In the genomic region with DNA sequence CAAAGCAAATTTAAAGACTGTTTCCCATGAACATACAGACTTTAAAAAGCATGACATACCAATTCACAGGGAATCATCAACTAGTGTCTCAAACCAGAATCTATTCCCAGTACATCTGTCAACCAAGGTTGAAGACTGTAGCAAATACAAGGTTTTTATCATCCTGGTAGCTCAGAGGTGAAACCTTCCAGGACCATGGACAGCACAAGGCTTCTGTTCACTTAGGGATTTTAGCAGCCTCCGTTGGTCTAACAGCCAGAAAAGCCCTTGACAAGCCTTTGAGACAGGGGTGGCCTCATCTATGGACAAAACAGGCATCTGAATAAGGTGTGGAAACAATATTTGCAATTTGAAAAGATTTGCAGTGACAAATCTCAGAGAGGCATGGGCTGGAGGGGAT, we compare ENCODE assay signal across 15 cellular contexts.
DNase-seq lines count a peak whose midpoint lies in the region; ATAC-seq, FAIRE-seq and TF ChIP-seq lines count a peak whose summit lies in the region.
"Had no signal": no experiment of that assay in that cellular context is flagged by ENCODE, and none has a peak within 500 bp of the region (broad histone marks: within the 10 kb centered on the region; RNA-seq: fewer than 3 reads in every experiment).

No MANE protein-coding gene starts in this region.

- H3K4me3 ChIP-seq in RWPE2 (ENCODE audit: severe bottlenecking) (no peak overlapping the region), fibroblast of pulmonary artery (replicated peaks; ENCODE audit: low read depth, low read length) (no peak overlapping the region)
- H3K4me3 ChIP-seq: prostate gland had no signal

- DNase-seq in activated naive CD4-positive, alpha-beta T cell treated with anti-CD3 and anti-CD28 coated beads, Interleukin-2, amount 10 ng/mL, durations not matched to agents 7 days and 5 days, result peak; percentile 23
- DNase-seq in activated naive CD4-positive, alpha-beta T cell treated with Interleukin-2 at 50 U/mL for 16 hours, result no peak
- DNase-seq in RWPE2 (ENCODE audit: low spot score), result no peak
- DNase-seq in fibroblast of pulmonary artery (ENCODE audit: low read depth), result peak; percentile 25
- DNase-seq in urothelium cell line (ENCODE audit: low spot score), result peak; percentile 16
- no peak for DNase-seq in NCI-H1092 treated with DMSO at 0.1 percent for 48 hours (lab: John Stamatoyannopoulos, UW)
- DNase-seq in NCI-H446 treated with DMSO at 0.1 percent for 48 hours (lab: John Stamatoyannopoulos, UW), result no peak
- DNase-seq: activated CD4-positive, alpha-beta T cell treated with anti-CD3 and anti-CD28 coated beads, Interleukin-2, amount 50 U/mL, for 4 hours; HFFc6; midbrain; NCI-H2081 treated with DMSO at 0.1 percent for 48 hours; stimulated activated CD8-positive, alpha-beta memory T cell treated with anti-CD3 and anti-CD28 coated beads, Interleukin-4, amount 100 ng/mL, for 48 hours had no signal

- ATAC-seq in RWPE2 (ENCODE audit: low read depth), result 0 out of 3 replicates have a peak, but pooled peaks have one; percentile 35
- ATAC-seq in HG02852 (IDR thresholded peaks at IDR 0.05; ENCODE audit: unreplicated experiment), result no peak

- no peaks in the 10 kb centered on the region for H3K9me3 Mint-ChIP-seq in activated naive CD4-positive, alpha-beta T cell treated with anti-CD3 and anti-CD28 coated beads, Interleukin-2, amount 10 ng/mL, durations not matched to agents 7 days and 5 days
- H3K9me3 Mint-ChIP-seq: type B pancreatic cell had no signal

- H3K4me1 ChIP-seq in RWPE2 (ENCODE audit: insufficient read depth, poor library complexity, severe bottlenecking), result peaks cover 11% of the 10 kb centered on the region
- H3K4me1 ChIP-seq: prostate gland had no signal

- H3K9me3 ChIP-seq in RWPE2 (ENCODE audit: severe bottlenecking), result no peaks in the 10 kb centered on the region
- H3K9me3 ChIP-seq: prostate gland had no signal

- no peak overlapping the region for H3K4me3 Mint-ChIP-seq in activated naive CD4-positive, alpha-beta T cell treated with anti-CD3 and anti-CD28 coated beads, Interleukin-2, amount 10 ng/mL, durations not matched to agents 7 days and 5 days
- H3K4me3 Mint-ChIP-seq: HFFc6, type B pancreatic cell had no signal

- H3K36me3 Mint-ChIP-seq in activated naive CD4-positive, alpha-beta T cell treated with anti-CD3 and anti-CD28 coated beads, Interleukin-2, amount 10 ng/mL, durations not matched to agents 7 days and 5 days, result no peaks in the 10 kb centered on the region
- H3K36me3 Mint-ChIP-seq: type B pancreatic cell had no signal

- TF ChIP-seq CTCF in RWPE2 (IDR thresholded peaks at IDR 0.05; ENCODE audit: poor library complexity, severe bottlenecking), result no peak
- no peak for TF ChIP-seq CTCF in fibroblast of pulmonary artery (IDR thresholded peaks at IDR 0.05; ENCODE audit: low read length, missing control alignments)

- H3K27ac ChIP-seq in RWPE2 (ENCODE audit: poor library complexity, severe bottlenecking), result no peak overlapping the region
- H3K27ac ChIP-seq: prostate gland had no signal

- no peaks in the 10 kb centered on the region for H3K27me3 ChIP-seq in RWPE2 (ENCODE audit: insufficient read depth, poor library complexity, severe bottlenecking)

- H3K4me1 Mint-ChIP-seq in activated naive CD4-positive, alpha-beta T cell treated with anti-CD3 and anti-CD28 coated beads, Interleukin-2, amount 10 ng/mL, durations not matched to agents 7 days and 5 days, result no peaks in the 10 kb centered on the region

- no peak overlapping the region for H3K27ac Mint-ChIP-seq in activated naive CD4-positive, alpha-beta T cell treated with anti-CD3 and anti-CD28 coated beads, Interleukin-2, amount 10 ng/mL, durations not matched to agents 7 days and 5 days
- H3K27ac Mint-ChIP-seq: HFFc6, type B pancreatic cell had no signal

- CTCF ChIA-PET in activated naive CD4-positive, alpha-beta T cell treated with anti-CD3 and anti-CD28 coated beads, Interleukin-2, amount 10 ng/mL, durations not matched to agents 7 days and 5 days (lab: Charles Lee), result no interaction called here

- H3K36me3 ChIP-seq in RWPE2 (ENCODE audit: low read depth), result no peaks in the 10 kb centered on the region
- H3K36me3 ChIP-seq: prostate gland had no signal

- H3K27me3 Mint-ChIP-seq in activated naive CD4-positive, alpha-beta T cell treated with anti-CD3 and anti-CD28 coated beads, Interleukin-2, amount 10 ng/mL, durations not matched to agents 7 days and 5 days, result no peaks in the 10 kb centered on the region
- H3K27me3 Mint-ChIP-seq: type B pancreatic cell had no signal

- FAIRE-seq in urothelium cell line (lab: Jason Lieb, UNC), result no peak

Comparison
In these comparisons a context has a peak if more than half of its experiments do, and no peak if none do; other contexts are left out.
1. DNase-seq: peak in activated naive CD4-positive, alpha-beta T cell treated with anti-CD3 and anti-CD28 coated beads, Interleukin-2, amount 10 ng/mL, durations not matched to agents 7 days and 5 days (single experiment), fibroblast of pulmonary artery (single experiment) and urothelium cell line (single experiment); none in activated naive CD4-positive, alpha-beta T cell treated with Interleukin-2 at 50 U/mL for 16 hours (single experiment), RWPE2 (single experiment), NCI-H1092 treated with DMSO at 0.1 percent for 48 hours (single experiment) and NCI-H446 treated with DMSO at 0.1 percent for 48 hours (single experiment).